Comparison of ENCODE assay signal across 21 cellular contexts in genomic region chr1:65911679-65912078, GRCh38.
A peak's percentile ranks its signal among the peaks of the same experiment; 100 is the strongest.
DNase-seq lines count a peak whose midpoint lies in the region; TF ChIP-seq lines count a peak whose summit lies in the region.
"Had no signal": no experiment of that assay in that cellular context is flagged by ENCODE, and none has a peak within 500 bp of the region (broad histone marks: within the 10 kb centered on the region; RNA-seq: fewer than 3 reads in every experiment).

No MANE protein-coding gene starts in this region.

- no peak overlapping the region for H2AK5ac ChIP-seq in neuronal stem cell (ENCODE audit: low read depth, low read length)

- H3K4me3 Mint-ChIP-seq in MCF 10A (ENCODE audit: unreplicated experiment) = no peak overlapping the region
- H3K4me3 Mint-ChIP-seq: H9, HFFc6 had no signal

- no peak overlapping the region for H3K14ac ChIP-seq in neuronal stem cell (ENCODE audit: low read length)

- H3K4me1 ChIP-seq in OCI-LY3 (ENCODE audit: low read length) (peaks cover 15% of the 10 kb centered on the region), neuronal stem cell (ENCODE audit: control insufficient read depth in 2 of 2, insufficient read depth in 1 of 2, low read depth in 1 of 2, low read length in 2 of 2) (peaks cover 0 to 20% of the 10 kb centered on the region in 2 donors)
- H3K4me1 ChIP-seq: Peyer's patch had no signal

- H3K27me3 Mint-ChIP-seq in MCF 10A (ENCODE audit: insufficient read depth, unreplicated experiment) = peaks cover 89% of the 10 kb centered on the region

- H4K91ac ChIP-seq in neuronal stem cell (ENCODE audit: low read depth, low read length, poor library complexity) = no peak overlapping the region

- DNase-seq in NAMALWA (ENCODE audit: low spot score) (peak; percentile 7), erythroblast (lab: John Stamatoyannopoulos, UW) (peak; percentile 35 to 37), neuronal stem cell (ENCODE audit: low spot score) (no peak), NCI-H1417 (lab: John Stamatoyannopoulos, UW) (no peak), MCF 10A (ENCODE audit: unreplicated experiment) (no peak), amygdala (lab: John Stamatoyannopoulos, UW) (no peak)
- DNase-seq: AML-193, DMS79, H9, HFFc6, NCI-H1417 treated with DMSO at 0.1 percent for 48 hours, NCI-H187, NCI-H446, NCI-H69, Peyer's patch, T-helper 1 cell had no signal

- H3K23ac ChIP-seq in neuronal stem cell (ENCODE audit: low read depth, low read length, poor library complexity) = no peak overlapping the region

- H3K18ac ChIP-seq in neuronal stem cell (ENCODE audit: low read length) = no peak overlapping the region

- WGBS in neuronal stem cell (ENCODE audit: extremely low coverage in 2 of 2, insufficient read length in 2 of 2, insufficient replicate concordance in 1 of 2), 2 donors = no CpG with 5 or more reads among the region's 2 CpGs

- H3K36me3 ChIP-seq in OCI-LY3 (replicated peaks; ENCODE audit: low read depth, low read length) (no peaks in the 10 kb centered on the region), neuronal stem cell (replicated peaks in 1 of 2; ENCODE audit: control insufficient read depth in 2 of 2, insufficient read depth in 2 of 2, low read length in 2 of 2) (no peaks in the 10 kb centered on the region)
- H3K36me3 ChIP-seq: Peyer's patch had no signal

- H3K9me3 ChIP-seq in OCI-LY3 (ENCODE audit: insufficient read depth, low read length) (no peaks in the 10 kb centered on the region), neuronal stem cell (replicated peaks in 1 of 2; ENCODE audit: control insufficient read depth in 2 of 2, insufficient read depth in 1 of 2, low read depth in 1 of 2, low read length in 2 of 2) (no peaks in the 10 kb centered on the region)
- H3K9me3 ChIP-seq: Peyer's patch had no signal

- no peak overlapping the region for H2BK120ac ChIP-seq in neuronal stem cell (ENCODE audit: low read depth, low read length)

- no peak overlapping the region for H2BK15ac ChIP-seq in neuronal stem cell (ENCODE audit: low read length)

- no TSS peak for BruUV-seq in MCF 10A (replicated peaks; lab: Mats Ljungman, UMichigan)

- no peak overlapping the region for H2AFZ ChIP-seq in OCI-LY3 (ENCODE audit: low read depth, low read length)
- peak overlapping the region; percentile 60 for H2AFZ ChIP-seq in neuronal stem cell (ENCODE audit: low read length)

- H3K27me3 ChIP-seq in OCI-LY3 (ENCODE audit: low read depth, low read length) (no peaks in the 10 kb centered on the region), neuronal stem cell (ENCODE audit: control insufficient read depth in 3 of 3, insufficient read depth in 3 of 3, low read depth in 1 of 3, low read length in 3 of 3) (no peaks in the 10 kb centered on the region)
- H3K27me3 ChIP-seq: Peyer's patch had no signal

- H3K4me3 ChIP-seq in OCI-LY3 (ENCODE audit: low read length) = no peak overlapping the region
- H3K4me3 ChIP-seq in neuronal stem cell (ENCODE audit: low read length in 2 of 2) = no peak overlapping the region
- H3K4me3 ChIP-seq: GM12878, Peyer's patch had no signal

- no peak overlapping the region for H3K9ac ChIP-seq in OCI-LY3 (ENCODE audit: low read length)
- no peak overlapping the region for H3K9ac ChIP-seq in neuronal stem cell (ENCODE audit: low read depth, low read length, poor library complexity)
- H3K9ac ChIP-seq: KMS-11 had no signal

- H3K4ac ChIP-seq in neuronal stem cell (ENCODE audit: low read length) = no peak overlapping the region

- no peak overlapping the region for H4K8ac ChIP-seq in neuronal stem cell (ENCODE audit: low read depth, low read length)

- H2BK5ac ChIP-seq in neuronal stem cell (ENCODE audit: low read length) = no peak overlapping the region

- H3K27ac ChIP-seq in OCI-LY3 (ENCODE audit: low read length) (no peak overlapping the region), neuronal stem cell (replicated peaks; ENCODE audit: low read length) (no peak overlapping the region)
- H3K27ac ChIP-seq: C4-2B, HL-60, KMS-11, Peyer's patch had no signal

- CTCF ChIA-PET in MCF 10A (lab: Yijun Ruan, JAX) = no interaction called here

- no peaks in the 10 kb centered on the region for H4K20me1 ChIP-seq in OCI-LY3 (ENCODE audit: insufficient read depth, low read length)

- no peaks in the 10 kb centered on the region for H3K4me1 Mint-ChIP-seq in MCF 10A (ENCODE audit: insufficient read depth, unreplicated experiment)

- TF ChIP-seq CTCF in OCI-LY3 (IDR thresholded peaks at IDR 0.05; ENCODE audit: low read depth, low read length) (no peak), MCF 10A (IDR thresholded peaks at IDR 0.05; ENCODE audit: unreplicated experiment) (no peak)

- no peaks in the 10 kb centered on the region for H3K36me3 Mint-ChIP-seq in MCF 10A (ENCODE audit: insufficient read depth, unreplicated experiment)

- intact Hi-C loops in MCF 10A (cut with micrococcal nuclease) = no loop called here

- POLR2A ChIA-PET in MCF 10A (lab: Yijun Ruan, JAX) = no interaction called here

- H3K4me2 ChIP-seq in OCI-LY3 (ENCODE audit: low read length) (peak overlapping the region; percentile 52), neuronal stem cell (ENCODE audit: insufficient read depth, low read length, poor library complexity, severe bottlenecking) (no peak overlapping the region)
- H3K4me2 ChIP-seq: KMS-11 had no signal

- H3K79me1 ChIP-seq in neuronal stem cell (ENCODE audit: low read depth, low read length) = no peaks in the 10 kb centered on the region

- no peaks in the 10 kb centered on the region for H3K9me3 Mint-ChIP-seq in MCF 10A (ENCODE audit: unreplicated experiment)
- H3K9me3 Mint-ChIP-seq: H9, HFFc6 had no signal

- no peak for TF ChIP-seq POLR2A in erythroblast (IDR thresholded peaks at IDR 0.05; ENCODE audit: low read length)

- no peaks in the 10 kb centered on the region for H3K79me2 ChIP-seq in OCI-LY3 (ENCODE audit: low read length)

- H3K27ac Mint-ChIP-seq in MCF 10A (ENCODE audit: low read depth, unreplicated experiment) = no peak overlapping the region
- H3K27ac Mint-ChIP-seq: H9, HFFc6 had no signal

- no peak overlapping the region for H2BK12ac ChIP-seq in neuronal stem cell (ENCODE audit: low read length)

Comparison
In these comparisons a context has a peak if more than half of its experiments do, and no peak if none do; other contexts are left out.
1. DNase-seq: peak in NAMALWA (single experiment) and erythroblast (2 of 2); none in neuronal stem cell (single experiment), NCI-H1417 (0 of 3), MCF 10A (single experiment) and amygdala (0 of 56).